Comparison of ENCODE assay signal across 27 cellular contexts in the genomic region with DNA sequence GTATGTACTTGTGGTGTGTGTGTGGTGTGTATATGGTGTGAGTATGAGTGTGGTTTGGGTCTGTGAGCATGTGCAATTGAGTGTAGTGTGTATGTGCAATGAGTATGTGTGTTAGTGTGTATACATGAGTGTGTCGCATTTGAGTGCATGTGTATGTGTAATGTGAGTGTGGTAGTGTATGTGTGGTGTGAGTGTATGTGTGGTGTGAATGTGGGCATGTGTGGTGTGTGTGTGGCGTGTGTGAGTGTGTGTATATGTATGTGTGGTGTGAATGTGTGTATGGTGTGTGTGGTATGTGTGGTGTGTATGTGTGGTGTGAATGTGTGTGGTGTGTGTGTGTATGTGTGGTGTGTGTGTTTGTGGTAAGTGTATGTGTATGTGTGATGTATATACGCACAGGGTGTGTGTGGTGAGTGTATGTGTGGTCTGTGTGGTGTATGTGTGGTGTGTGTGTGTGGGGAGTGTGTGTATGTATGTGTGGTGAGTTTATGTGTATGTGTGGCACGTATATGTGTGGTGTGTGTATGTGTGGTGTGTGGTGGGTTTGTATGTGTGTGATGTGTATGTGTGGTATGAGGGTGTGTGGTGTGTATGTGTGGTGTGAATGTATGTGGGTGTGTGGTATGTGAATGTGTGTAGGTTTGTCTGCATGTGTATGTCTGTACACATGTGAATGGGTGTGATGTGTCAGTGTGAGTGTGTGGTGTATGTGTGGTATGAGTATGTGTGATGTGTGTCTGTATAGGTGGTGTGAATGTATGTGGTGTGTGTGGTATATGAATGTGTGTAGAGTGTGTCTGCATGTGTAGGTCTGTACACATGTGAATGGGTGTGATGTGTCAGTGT.
DNase-seq lines count a peak whose midpoint lies in the region; ATAC-seq lines count a peak whose summit lies in the region.
"Had no signal": no experiment of that assay in that cellular context is flagged by ENCODE, and none has a peak within 500 bp of the region (broad histone marks: within the 10 kb centered on the region; RNA-seq: fewer than 3 reads in every experiment).

No MANE protein-coding gene starts in this region.

- intact Hi-C loops in naive thymus-derived CD4-positive, alpha-beta T cell (cut with micrococcal nuclease), result no loop called here

- H3K36me3 Mint-ChIP-seq in activated T-helper 17 cell treated with anti-CD3 and anti-CD28 coated beads, Interleukin-2, amount 50 U/mL, for 72 hours (ENCODE audit: low read depth), result peaks cover 22% of the 10 kb centered on the region
- H3K36me3 Mint-ChIP-seq in naive thymus-derived CD4-positive, alpha-beta T cell, result peaks cover 0 to 5% (median 4%) of the 10 kb centered on the region in 5 donors
- H3K36me3 Mint-ChIP-seq: IgD-negative memory B cell had no signal

- H3K4me3 Mint-ChIP-seq in stimulated activated naive CD8-positive, alpha-beta T cell treated with anti-CD3 and anti-CD28 coated beads, Interleukin-15, amount 100 ng/mL, for 72 hours, result no peak overlapping the region
- H3K4me3 Mint-ChIP-seq in activated T-helper 17 cell treated with anti-CD3 and anti-CD28 coated beads, Interleukin-2, amount 50 U/mL, for 72 hours, result no peak overlapping the region
- H3K4me3 Mint-ChIP-seq in naive thymus-derived CD4-positive, alpha-beta T cell, result no peak overlapping the region
- H3K4me3 Mint-ChIP-seq: activated naive CD4-positive, alpha-beta T cell treated with anti-CD3 and anti-CD28 coated beads for 36 hours; CD14-positive monocyte; GM23338; IgD-negative memory B cell; stimulated activated naive CD8-positive, alpha-beta T cell treated with anti-CD3 and anti-CD28 coated beads, Interleukin-15, Interleukin-2, amounts not matched to agents 100 ng/mL and 50 ng/mL, for 24 hours; T-helper 1 cell treated with Interleukin-12 subunit alpha and Interleukin-12 subunit beta and Interleukin-4 antibody, amounts not matched to agents 30 μg/mL and 1 μg/mL, for 36 hours had no signal

- H3K36me3 ChIP-seq in naive thymus-derived CD4-positive, alpha-beta T cell (ENCODE audit: control insufficient read depth in 2 of 3, insufficient read depth in 3 of 3, low read length in 3 of 3), result peaks cover 5 to 31% (median 13%) of the 10 kb centered on the region in 3 experiments
- H3K36me3 ChIP-seq: neutrophil, tibial artery had no signal

- CTCF ChIA-PET in naive thymus-derived CD4-positive, alpha-beta T cell (lab: Charles Lee), result no interaction called here

- H3K9me3 ChIP-seq in naive thymus-derived CD4-positive, alpha-beta T cell (ENCODE audit: control insufficient read depth in 2 of 3, low read length in 3 of 3), result no peaks in the 10 kb centered on the region
- H3K9me3 ChIP-seq: heart right ventricle, neutrophil, psoas muscle, SK-N-SH, tibial artery had no signal

- H3K27me3 ChIP-seq in naive thymus-derived CD4-positive, alpha-beta T cell (ENCODE audit: control insufficient read depth in 2 of 2, insufficient read depth in 2 of 2, low read length in 2 of 2), result no peaks in the 10 kb centered on the region
- H3K27me3 ChIP-seq: foreskin keratinocyte, heart right ventricle, neutrophil, tibial artery had no signal

- H3K4me1 ChIP-seq in naive thymus-derived CD4-positive, alpha-beta T cell (ENCODE audit: control insufficient read depth in 2 of 2, insufficient read depth in 2 of 2, low read length in 2 of 2), result peaks cover 8 to 21% of the 10 kb centered on the region in 2 donors
- H3K4me1 ChIP-seq: foreskin keratinocyte had no signal

- ATAC-seq in stimulated activated naive CD8-positive, alpha-beta T cell treated with anti-CD3 and anti-CD28 coated beads, Interleukin-15, amount 100 ng/mL, for 72 hours, result peak; percentile 57
- ATAC-seq in stimulated activated naive CD8-positive, alpha-beta T cell treated with anti-CD3 and anti-CD28 coated beads, Interleukin-15, Interleukin-2, amounts not matched to agents 100 U/mL and 50 U/mL, for 24 hours, result no peak
- ATAC-seq in activated T-helper 17 cell treated with anti-CD3 and anti-CD28 coated beads, Interleukin-2, amount 50 U/mL, for 72 hours (replicated peaks), result peak; percentile 17
- ATAC-seq in naive thymus-derived CD4-positive, alpha-beta T cell, result peak; percentile 25
- ATAC-seq in HG03159 (IDR thresholded peaks at IDR 0.05; ENCODE audit: unreplicated experiment), result no peak
- ATAC-seq: foreskin keratinocyte, GM23338, psoas muscle had no signal

- no peak overlapping the region for H3K4me3 ChIP-seq in naive thymus-derived CD4-positive, alpha-beta T cell (ENCODE audit: low read length)
- H3K4me3 ChIP-seq: GM23338, heart right ventricle, lung, psoas muscle, tibial artery had no signal

- H3K9me3 Mint-ChIP-seq in stimulated activated naive CD8-positive, alpha-beta T cell treated with anti-CD3 and anti-CD28 coated beads, Interleukin-15, amount 100 ng/mL, for 72 hours, result no peaks in the 10 kb centered on the region
- H3K9me3 Mint-ChIP-seq in activated T-helper 17 cell treated with anti-CD3 and anti-CD28 coated beads, Interleukin-2, amount 50 U/mL, for 72 hours, result no peaks in the 10 kb centered on the region
- H3K9me3 Mint-ChIP-seq in naive thymus-derived CD4-positive, alpha-beta T cell, result no peaks in the 10 kb centered on the region
- H3K9me3 Mint-ChIP-seq: activated naive CD4-positive, alpha-beta T cell treated with anti-CD3 and anti-CD28 coated beads for 36 hours; CD14-positive monocyte; GM23338; IgD-negative memory B cell; stimulated activated naive CD8-positive, alpha-beta T cell treated with anti-CD3 and anti-CD28 coated beads, Interleukin-15, Interleukin-2, amounts not matched to agents 100 ng/mL and 50 ng/mL, for 24 hours; T-helper 1 cell treated with Interleukin-12 subunit alpha and Interleukin-12 subunit beta and Interleukin-4 antibody, amounts not matched to agents 30 μg/mL and 1 μg/mL, for 36 hours had no signal

- no peak overlapping the region for H3K27ac ChIP-seq in naive thymus-derived CD4-positive, alpha-beta T cell (ENCODE audit: low read depth, low read length)
- H3K27ac ChIP-seq: foreskin keratinocyte, heart right ventricle, neutrophil, psoas muscle had no signal

- no peak for DNase-seq in stimulated activated naive CD8-positive, alpha-beta T cell treated with anti-CD3 and anti-CD28 coated beads, Interleukin-15, amount 100 ng/mL, for 72 hours
- no peak for DNase-seq in stimulated activated naive CD8-positive, alpha-beta T cell treated with anti-CD3 and anti-CD28 coated beads, Interleukin-15, Interleukin-2, amounts not matched to agents 100 U/mL and 50 U/mL, for 24 hours
- DNase-seq in naive thymus-derived CD4-positive, alpha-beta T cell, result no peak
- DNase-seq in NCI-H345 treated with DMSO at 0.1 percent for 48 hours (lab: John Stamatoyannopoulos, UW; ENCODE audit: unreplicated experiment) (no peak), DMS79 (lab: John Stamatoyannopoulos, UW) (no peak)
- DNase-seq: activated naive CD4-positive, alpha-beta T cell treated with anti-CD3 and anti-CD28 coated beads for 36 hours; amniotic stem cell; effector CD4-positive, alpha-beta T cell; erythroblast; foreskin keratinocyte; heart right ventricle; NCI-H1048; NCI-H1694; NCI-H524 treated with DMSO at 0.1 percent for 48 hours; psoas muscle; SK-N-SH; stimulated activated CD4-positive, alpha-beta T cell treated with anti-CD3 and anti-CD28 coated beads, Interleukin-15, amount 100 ng/mL, for 24 hours; tibial artery had no signal

- POLR2A ChIA-PET in naive thymus-derived CD4-positive, alpha-beta T cell (lab: Charles Lee), result no interaction called here

- H3K27ac Mint-ChIP-seq in stimulated activated naive CD8-positive, alpha-beta T cell treated with anti-CD3 and anti-CD28 coated beads, Interleukin-15, amount 100 ng/mL, for 72 hours, result no peak overlapping the region
- H3K27ac Mint-ChIP-seq in activated T-helper 17 cell treated with anti-CD3 and anti-CD28 coated beads, Interleukin-2, amount 50 U/mL, for 72 hours, result no peak overlapping the region
- H3K27ac Mint-ChIP-seq in naive thymus-derived CD4-positive, alpha-beta T cell, result no peak overlapping the region
- H3K27ac Mint-ChIP-seq: activated naive CD4-positive, alpha-beta T cell treated with anti-CD3 and anti-CD28 coated beads for 36 hours; CD14-positive monocyte; GM23338; IgD-negative memory B cell; stimulated activated naive CD8-positive, alpha-beta T cell treated with anti-CD3 and anti-CD28 coated beads, Interleukin-15, Interleukin-2, amounts not matched to agents 100 ng/mL and 50 ng/mL, for 24 hours; T-helper 1 cell treated with Interleukin-12 subunit alpha and Interleukin-12 subunit beta and Interleukin-4 antibody, amounts not matched to agents 30 μg/mL and 1 μg/mL, for 36 hours had no signal

- no peaks in the 10 kb centered on the region for H3K27me3 Mint-ChIP-seq in stimulated activated naive CD8-positive, alpha-beta T cell treated with anti-CD3 and anti-CD28 coated beads, Interleukin-15, amount 100 ng/mL, for 72 hours
- no peaks in the 10 kb centered on the region for H3K27me3 Mint-ChIP-seq in activated T-helper 17 cell treated with anti-CD3 and anti-CD28 coated beads, Interleukin-2, amount 50 U/mL, for 72 hours
- no peaks in the 10 kb centered on the region for H3K27me3 Mint-ChIP-seq in naive thymus-derived CD4-positive, alpha-beta T cell
- H3K27me3 Mint-ChIP-seq: IgD-negative memory B cell; stimulated activated naive CD8-positive, alpha-beta T cell treated with anti-CD3 and anti-CD28 coated beads, Interleukin-15, Interleukin-2, amounts not matched to agents 100 ng/mL and 50 ng/mL, for 24 hours had no signal

- H3K4me1 Mint-ChIP-seq in stimulated activated naive CD8-positive, alpha-beta T cell treated with anti-CD3 and anti-CD28 coated beads, Interleukin-15, amount 100 ng/mL, for 72 hours, result peaks cover 9% of the 10 kb centered on the region
- peaks cover 9% of the 10 kb centered on the region for H3K4me1 Mint-ChIP-seq in activated T-helper 17 cell treated with anti-CD3 and anti-CD28 coated beads, Interleukin-2, amount 50 U/mL, for 72 hours
- H3K4me1 Mint-ChIP-seq in naive thymus-derived CD4-positive, alpha-beta T cell, result peaks cover 6 to 33% (median 25%) of the 10 kb centered on the region in 7 donors
- H3K4me1 Mint-ChIP-seq: GM23338 had no signal

Comparison
In these comparisons a context has a peak if more than half of its experiments do, and no peak if none do; other contexts are left out.
1. ATAC-seq: peak in stimulated activated naive CD8-positive, alpha-beta T cell treated with anti-CD3 and anti-CD28 coated beads, Interleukin-15, amount 100 ng/mL, for 72 hours (single experiment), activated T-helper 17 cell treated with anti-CD3 and anti-CD28 coated beads, Interleukin-2, amount 50 U/mL, for 72 hours (single experiment) and naive thymus-derived CD4-positive, alpha-beta T cell (single experiment); none in stimulated activated naive CD8-positive, alpha-beta T cell treated with anti-CD3 and anti-CD28 coated beads, Interleukin-15, Interleukin-2, amounts not matched to agents 100 U/mL and 50 U/mL, for 24 hours (single experiment) and HG03159 (single experiment).